Comparison of ENCODE assay signal across 9 cellular contexts in genomic region chr16:10878328-10878643, GRCh38. TPM values are rescaled to one million over a fixed set of nuclear protein-coding genes. Genes with fewer than 3 reads are reported as not detected.
A peak's percentile ranks its signal among the peaks of the same experiment; 100 is the strongest.
DNase-seq lines count a peak whose midpoint lies in the region; ATAC-seq, FAIRE-seq and TF ChIP-seq lines count a peak whose summit lies in the region.
"Had no signal": no experiment of that assay in that cellular context is flagged by ENCODE, and none has a peak within 500 bp of the region (broad histone marks: within the 10 kb centered on the region; RNA-seq: fewer than 3 reads in every experiment).

No MANE protein-coding gene starts in this region.

- H3F3A ChIP-seq in GM23248 (ENCODE audit: insufficient read depth): no peaks in the 10 kb centered on the region

- peak overlapping the region; percentile 84 for H3K4me2 ChIP-seq in GM23248 (ENCODE audit: unreplicated experiment)

- H3K9me3 ChIP-seq in GM23248 (ENCODE audit: low read depth) (no peaks in the 10 kb centered on the region), mononuclear cell (ENCODE audit: low read depth, low read length) (no peaks in the 10 kb centered on the region)

- no peak overlapping the region for H3K27ac ChIP-seq in GM23248

- in situ Hi-C loops in GM23248 (cut with MboI): no loop called here

- H3K27me3 Mint-ChIP-seq in activated naive CD8-positive, alpha-beta T cell treated with anti-CD3 and anti-CD28 coated beads for 36 hours: peaks cover 87% of the 10 kb centered on the region

- no peak overlapping the region for H3K27ac Mint-ChIP-seq in activated naive CD8-positive, alpha-beta T cell treated with anti-CD3 and anti-CD28 coated beads for 36 hours

- no peaks in the 10 kb centered on the region for H3K36me3 ChIP-seq in GM23248 (ENCODE audit: low read depth)

- H3K36me3 Mint-ChIP-seq in activated naive CD8-positive, alpha-beta T cell treated with anti-CD3 and anti-CD28 coated beads for 36 hours: no peaks in the 10 kb centered on the region

- no peak for DNase-seq in AG09309 (ENCODE audit: low read depth)
- DNase-seq in GM23248: no peak
- DNase-seq in activated naive CD8-positive, alpha-beta T cell treated with anti-CD3 and anti-CD28 coated beads for 36 hours: no peak
- DNase-seq in NCI-H1092 (lab: John Stamatoyannopoulos, UW): no peak
- DNase-seq in DMS114 treated with DMSO at 0.1 percent for 48 hours (lab: John Stamatoyannopoulos, UW; ENCODE audit: unreplicated experiment): no peak
- no peak for DNase-seq in urothelium cell line (ENCODE audit: low spot score)

- peaks cover 9% of the 10 kb centered on the region; the same call in 1 of the 2 replicates for H3K4me1 ChIP-seq in GM23248 (ENCODE audit: insufficient read depth)
- H3K4me1 ChIP-seq in mononuclear cell (ENCODE audit: insufficient read depth, low read length): peaks cover 84% of the 10 kb centered on the region

- no peak for ATAC-seq in HG03354 (IDR thresholded peaks at IDR 0.05; ENCODE audit: poor library complexity, severe bottlenecking, unreplicated experiment)

- no peak for FAIRE-seq in urothelium cell line (lab: Jason Lieb, UNC)
- FAIRE-seq: HTR-8/SVneo had no signal

- H2AFZ ChIP-seq in GM23248: peak overlapping the region; percentile 73

- H4K20me1 ChIP-seq in GM23248 (ENCODE audit: insufficient read depth): no peaks in the 10 kb centered on the region

- no peaks in the 10 kb centered on the region for H3K9me3 Mint-ChIP-seq in activated naive CD8-positive, alpha-beta T cell treated with anti-CD3 and anti-CD28 coated beads for 36 hours

- 27 to 31% methylated on average over 4 of the region's 4 CpGs for WGBS in GM23248 (ENCODE audit: low coverage in 1 of 2, low lambda C conversion rate in 2 of 2, missing lambda C conversion rate in 2 of 2), 2 experiments

- peak overlapping the region; percentile 39 for H3K9ac ChIP-seq in GM23248

- H3K79me2 ChIP-seq in GM23248 (ENCODE audit: insufficient read depth): no peaks in the 10 kb centered on the region

- no peaks in the 10 kb centered on the region for H3K9me2 ChIP-seq in GM23248 (ENCODE audit: insufficient read depth)

- H3K27me3 ChIP-seq in GM23248 (replicated peaks; ENCODE audit: insufficient read depth) (peaks cover 11% of the 10 kb centered on the region; the same call in 1 of the 2 replicates), mononuclear cell (ENCODE audit: insufficient read depth, low read length) (no peaks in the 10 kb centered on the region)

- H3K4me1 Mint-ChIP-seq in activated naive CD8-positive, alpha-beta T cell treated with anti-CD3 and anti-CD28 coated beads for 36 hours: peaks cover 52% of the 10 kb centered on the region

- TF ChIP-seq CTCF in AG09309 (IDR thresholded peaks at IDR 0.05; ENCODE audit: control insufficient read depth, insufficient read depth, low read depth, low read length, missing control alignments): no peak

- peak overlapping the region; percentile 73 for H3K4me3 Mint-ChIP-seq in activated naive CD8-positive, alpha-beta T cell treated with anti-CD3 and anti-CD28 coated beads for 36 hours

- H3K4me3 ChIP-seq in AG09309 (ENCODE audit: control insufficient read depth, low read depth, low read length) (peak overlapping the region; percentile 60), GM23248 (peak overlapping the region; percentile 73), mononuclear cell (ENCODE audit: low read length) (peak overlapping the region; percentile 66)

RNA-seq across cellular contexts. Expression of gene CIITA, which starts 1.3 kb away (rescaled TPM):
- under 0.01 TPM in 1 of 2 replicates, not detected in the other for total RNA-seq in GM23248 (2014; rRNA removed; shearing (Covaris generic))
- 0.09 and 0.75 TPM in 2 replicates for polyA plus RNA-seq in GM23248 (2016; fragmentation: Nextera tagmentation; extraction: Ambion mirVana)
- total RNA-seq in activated naive CD8-positive, alpha-beta T cell treated with anti-CD3 and anti-CD28 coated beads for 36 hours: 1 to 10 TPM; 1.4 to 1.5 TPM
- total RNA-seq in mononuclear cell: 10.4 TPM

RNA-seq across cellular contexts. Expression of gene TVP23A, which starts 59.7 kb away (rescaled TPM):
- not detected in 2 replicates for total RNA-seq in GM23248 (2014; rRNA removed; shearing (Covaris generic))
- polyA plus RNA-seq in GM23248 (2016; fragmentation: Nextera tagmentation; extraction: Ambion mirVana): 0.06 and 0.13 TPM in 2 replicates
- not detected for total RNA-seq in activated naive CD8-positive, alpha-beta T cell treated with anti-CD3 and anti-CD28 coated beads for 36 hours
- total RNA-seq in mononuclear cell: not detected
